Comparison of ENCODE assay signal across 18 cellular contexts in genomic region chr6:106256201-106256968, GRCh38.
A peak's percentile ranks its signal among the peaks of the same experiment; 100 is the strongest.
DNase-seq lines count a peak whose midpoint lies in the region; ATAC-seq and TF ChIP-seq lines count a peak whose summit lies in the region.
"Had no signal": no experiment of that assay in that cellular context is flagged by ENCODE, and none has a peak within 500 bp of the region (broad histone marks: within the 10 kb centered on the region; RNA-seq: fewer than 3 reads in every experiment).

No MANE protein-coding gene starts in this region.

- H4K20me1 ChIP-seq in SK-N-SH (ENCODE audit: insufficient read depth) = no peaks in the 10 kb centered on the region

- H3K27ac Mint-ChIP-seq in CD14-positive monocyte = no peak overlapping the region
- H3K27ac Mint-ChIP-seq: immature natural killer cell, mesothelial cell of epicardium had no signal

- WGBS in SK-N-SH (ENCODE audit: low lambda C conversion rate) = 16% methylated on average over 4 of the region's 4 CpGs

- H3K36me3 Mint-ChIP-seq in CD14-positive monocyte = peaks cover 7 to 13% of the 10 kb centered on the region in 2 donors

- TF ChIP-seq CTCF in HEK293 (tag by site-specific recombination; IDR thresholded peaks at IDR 0.05) (no peak), SK-N-SH (IDR thresholded peaks at IDR 0.05) (no peak), foreskin fibroblast (IDR thresholded peaks at IDR 0.05; ENCODE audit: low read depth, low read length) (no peak), CD14-positive monocyte (IDR thresholded peaks at IDR 0.05) (no peak)

- no peak overlapping the region for H2AFZ ChIP-seq in ACC112 (ENCODE audit: low read length, unreplicated experiment)
- H2AFZ ChIP-seq in SK-N-SH (ENCODE audit: low read depth) = no peak overlapping the region

- no peak for TF ChIP-seq RAD21 in SK-N-SH (IDR thresholded peaks at IDR 0.05; ENCODE audit: low read length)

- H3K27me3 Mint-ChIP-seq in CD14-positive monocyte (ENCODE audit: low read depth in 3 of 3) = peaks cover 0 to 2% (median 0%) of the 10 kb centered on the region in 3 donors

- no peak overlapping the region for H3K9ac ChIP-seq in SK-N-SH
- H3K9ac ChIP-seq: KMS-11 had no signal

- CTCF ChIA-PET in HEK293 (lab: Yijun Ruan, JAX) = interaction anchor here (0.5 to 2.3 kb wide), 4 partner anchors 13 to 822 kb away, joined by 3 to 9 read pairs (median 6); no protein-coding TSS in a partner anchor
- CTCF ChIA-PET in SK-N-SH (lab: Yijun Ruan, JAX) = interaction anchor here (1.0 to 3.4 kb wide), 4 partner anchors 23 to 45 kb away, joined by 3 to 12 read pairs (median 4); no protein-coding TSS in a partner anchor

- H3K27ac ChIP-seq in ACC112 (ENCODE audit: low read depth, low read length) = peak overlapping the region; percentile 45; the same call in 1 of the 2 replicates
- no peak overlapping the region for H3K27ac ChIP-seq in HEK293 (ENCODE audit: extremely low read depth, low read depth, low read length)
- H3K27ac ChIP-seq in SK-N-SH (ENCODE audit: low read depth in 2 of 2, low read length in 1 of 2) = peak overlapping the region; percentile 87 to 91
- H3K27ac ChIP-seq: KMS-11, tibial artery had no signal

- peaks cover 0 to 3% (median 0%) of the 10 kb centered on the region in 7 donors for H3K9me3 Mint-ChIP-seq in CD14-positive monocyte
- H3K9me3 Mint-ChIP-seq: immature natural killer cell, mesothelial cell of epicardium had no signal

- peaks cover 68% of the 10 kb centered on the region for H3K4me1 ChIP-seq in ACC112 (ENCODE audit: control insufficient read depth, insufficient read depth, low read length, unreplicated experiment)
- peaks cover 2% of the 10 kb centered on the region; the same call in 1 of the 2 replicates for H3K4me1 ChIP-seq in HEK293 (ENCODE audit: control insufficient read depth, insufficient read depth, low read length)
- peaks cover 34 to 45% of the 10 kb centered on the region in 2 experiments for H3K4me1 ChIP-seq in SK-N-SH (ENCODE audit: control insufficient read depth in 1 of 2, insufficient read depth in 2 of 2, low read depth in 1 of 2, low read length in 1 of 2)

- no peaks in the 10 kb centered on the region for H3K9me2 ChIP-seq in SK-N-SH

- H3K9me3 ChIP-seq in HEK293 (ENCODE audit: control insufficient read depth, insufficient read depth, low read depth, low read length) = no peaks in the 10 kb centered on the region
- no peaks in the 10 kb centered on the region for H3K9me3 ChIP-seq in SK-N-SH
- H3K9me3 ChIP-seq: tibial artery had no signal

- no peak overlapping the region for H3K4me3 Mint-ChIP-seq in CD14-positive monocyte
- H3K4me3 Mint-ChIP-seq: immature natural killer cell, mesothelial cell of epicardium had no signal

- H3K36me3 ChIP-seq in ACC112 (ENCODE audit: insufficient read depth, low read length) = no peaks in the 10 kb centered on the region
- no peaks in the 10 kb centered on the region for H3K36me3 ChIP-seq in HEK293 (ENCODE audit: control insufficient read depth in 2 of 2, insufficient read depth in 1 of 2, low read length in 2 of 2)
- peaks cover 0 to 6% of the 10 kb centered on the region in 2 experiments for H3K36me3 ChIP-seq in SK-N-SH (replicated peaks in 1 of 2; ENCODE audit: control insufficient read depth in 1 of 2, insufficient read depth in 2 of 2, low read length in 1 of 2)
- H3K36me3 ChIP-seq: tibial artery had no signal

- POLR2A ChIA-PET in HEK293 (lab: Yijun Ruan, JAX) (no interaction called here), SK-N-SH (lab: Yijun Ruan, JAX) (no interaction called here)

- H3K27me3 ChIP-seq in ACC112 (ENCODE audit: insufficient read depth, low read length) (no peaks in the 10 kb centered on the region), SK-N-SH (ENCODE audit: insufficient read depth) (no peaks in the 10 kb centered on the region)
- H3K27me3 ChIP-seq: tibial artery had no signal

- no peak overlapping the region for H3K4me3 ChIP-seq in ACC112 (ENCODE audit: low read depth, low read length)
- H3K4me3 ChIP-seq in HEK293 (ENCODE audit: low read depth, low read length) = no peak overlapping the region
- H3K4me3 ChIP-seq in SK-N-SH (ENCODE audit: low read depth in 2 of 2, low read length in 1 of 2) = no peak overlapping the region
- no peak overlapping the region for H3K4me3 ChIP-seq in foreskin fibroblast (ENCODE audit: low read depth in 1 of 2, low read length in 2 of 2)
- H3K4me3 ChIP-seq: tibial artery had no signal

- H3K79me2 ChIP-seq in ACC112 (ENCODE audit: control insufficient read depth, insufficient read depth, low read length, unreplicated experiment) (peaks cover 34% of the 10 kb centered on the region), SK-N-SH (ENCODE audit: insufficient read depth) (peaks cover 55% of the 10 kb centered on the region)

- peaks cover 55% of the 10 kb centered on the region for H3F3A ChIP-seq in SK-N-SH (replicated peaks; ENCODE audit: insufficient read depth)

- H3K4me2 ChIP-seq in SK-N-SH = peak overlapping the region; percentile 14; the same call in 1 of the 2 replicates
- H3K4me2 ChIP-seq: KMS-11 had no signal

- DNase-seq in SK-N-SH (peak; percentile 58), foreskin fibroblast (peak; percentile 63 to 84), COLO668 (lab: John Stamatoyannopoulos, UW; ENCODE audit: unreplicated experiment) (no peak), NCI-H446 treated with DMSO at 0.1 percent for 48 hours (lab: John Stamatoyannopoulos, UW) (no peak), CD14-positive monocyte (ENCODE audit: low spot score) (no peak)
- DNase-seq: activated CD4-positive, alpha-beta T cell treated with anti-CD3 and anti-CD28 coated beads for 48 hours; activated naive CD4-positive, alpha-beta T cell treated with anti-CD3 and anti-CD28 coated beads, Interleukin-2, amount 50 U/mL, for 16 hours; AML-193; effector memory CD4-positive, alpha-beta T cell; immature natural killer cell; NCI-H748 treated with DMSO at 0.1 percent for 48 hours; T-helper 9 cell; tibial artery had no signal

- ATAC-seq in HG03280 (IDR thresholded peaks at IDR 0.05; ENCODE audit: unreplicated experiment) = no peak

- intact Hi-C loops in CD14-positive monocyte (cut with micrococcal nuclease) = no loop called here

- peak; percentile 52 to 82; a peak in 2 of 4 replicates for TF ChIP-seq EP300 in SK-N-SH (IDR thresholded peaks at IDR 0.05; ENCODE audit: borderline replicate concordance in 1 of 2, low read depth in 1 of 2, low read length in 1 of 2)

- peaks cover 2% of the 10 kb centered on the region for H3K4me1 Mint-ChIP-seq in CD14-positive monocyte

TF ChIP-seq in HEK293, 187 proteins besides CTCF, POLR2A, EP300 and RAD21 (continues in another document):
- TF ChIP-seq SCRT2 (tag by site-specific recombination; IDR thresholded peaks at IDR 0.05) = peak; percentile 68
- TF ChIP-seq ZBTB44 (tag by site-specific recombination; IDR thresholded peaks at IDR 0.05) = peak; percentile 78
- TF ChIP-seq PRDM6 (tag by site-specific recombination; IDR thresholded peaks at IDR 0.05) = peak; percentile 42

TF ChIP-seq in SK-N-SH, 30 proteins besides CTCF, POLR2A, EP300 and RAD21 (continues in another document):
- TF ChIP-seq, protein P1, sequence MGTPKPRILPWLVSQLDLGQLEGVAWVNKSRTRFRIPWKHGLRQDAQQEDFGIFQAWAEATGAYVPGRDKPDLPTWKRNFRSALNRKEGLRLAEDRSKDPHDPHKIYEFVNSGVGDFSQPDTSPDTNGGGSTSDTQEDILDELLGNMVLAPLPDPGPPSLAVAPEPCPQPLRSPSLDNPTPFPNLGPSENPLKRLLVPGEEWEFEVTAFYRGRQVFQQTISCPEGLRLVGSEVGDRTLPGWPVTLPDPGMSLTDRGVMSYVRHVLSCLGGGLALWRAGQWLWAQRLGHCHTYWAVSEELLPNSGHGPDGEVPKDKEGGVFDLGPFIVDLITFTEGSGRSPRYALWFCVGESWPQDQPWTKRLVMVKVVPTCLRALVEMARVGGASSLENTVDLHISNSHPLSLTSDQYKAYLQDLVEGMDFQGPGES (IDR thresholded peaks at IDR 0.05; ENCODE audit: low read depth, low read length) = no peak
- TF ChIP-seq MEF2A (IDR thresholded peaks at IDR 0.05; ENCODE audit: borderline replicate concordance, low read depth) (no peak), NRF1 (IDR thresholded peaks at IDR 0.05; ENCODE audit: low read depth, low read length) (no peak), NFIC (IDR thresholded peaks at IDR 0.05; ENCODE audit: borderline replicate concordance) (peak; percentile 20; the same call in 1 of the 2 replicates), FOXJ3 (CRISPR knock-in tag; IDR thresholded peaks at IDR 0.05) (no peak), RCOR1 (IDR thresholded peaks at IDR 0.05; ENCODE audit: low read length) (peak; percentile 47; the same call in 1 of the 2 replicates), FOSL2 (IDR thresholded peaks at IDR 0.05; ENCODE audit: borderline replicate concordance, low read depth) (peak; percentile 54; the same call in 1 of the 2 replicates), SIN3A (IDR thresholded peaks at IDR 0.05; ENCODE audit: borderline replicate concordance, low read depth, low read length) (no peak), JUND (IDR thresholded peaks at IDR 0.05) (no peak; the same call in none of the 2 replicates), TCF12 (IDR thresholded peaks at IDR 0.05) (peak; percentile 95), MXI1 (IDR thresholded peaks at IDR 0.05; ENCODE audit: low read depth, low read length) (no peak), RFX5 (IDR thresholded peaks at IDR 0.05; ENCODE audit: low read length) (no peak), EZH2phosphoT487 (IDR thresholded peaks at IDR 0.05; ENCODE audit: borderline replicate concordance, low read depth) (no peak), ELF1 (IDR thresholded peaks at IDR 0.05) (no peak), POLR2AphosphoS5 (IDR thresholded peaks at IDR 0.05; ENCODE audit: low read depth, low read length) (peak; percentile 64), TAF1 (IDR thresholded peaks at IDR 0.05; ENCODE audit: borderline replicate concordance, low read depth, low read length) (no peak)
- TF ChIP-seq, protein P2, sequence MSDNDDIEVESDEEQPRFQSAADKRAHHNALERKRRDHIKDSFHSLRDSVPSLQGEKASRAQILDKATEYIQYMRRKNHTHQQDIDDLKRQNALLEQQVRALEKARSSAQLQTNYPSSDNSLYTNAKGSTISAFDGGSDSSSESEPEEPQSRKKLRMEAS (IDR thresholded peaks at IDR 0.05; ENCODE audit: low read depth) = no peak; the same call in 1 of the 2 replicates
- TF ChIP-seq, protein P3, sequence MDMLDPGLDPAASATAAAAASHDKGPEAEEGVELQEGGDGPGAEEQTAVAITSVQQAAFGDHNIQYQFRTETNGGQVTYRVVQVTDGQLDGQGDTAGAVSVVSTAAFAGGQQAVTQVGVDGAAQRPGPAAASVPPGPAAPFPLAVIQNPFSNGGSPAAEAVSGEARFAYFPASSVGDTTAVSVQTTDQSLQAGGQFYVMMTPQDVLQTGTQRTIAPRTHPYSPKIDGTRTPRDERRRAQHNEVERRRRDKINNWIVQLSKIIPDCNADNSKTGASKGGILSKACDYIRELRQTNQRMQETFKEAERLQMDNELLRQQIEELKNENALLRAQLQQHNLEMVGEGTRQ (IDR thresholded peaks at IDR 0.05; ENCODE audit: borderline replicate concordance, low read depth, low read length) = no peak

Comparison
In these comparisons a context has a peak if more than half of its experiments do, and no peak if none do; other contexts are left out.
1. DNase-seq: peak in SK-N-SH (single experiment) and foreskin fibroblast (2 of 2); none in COLO668 (single experiment), NCI-H446 treated with DMSO at 0.1 percent for 48 hours (single experiment) and CD14-positive monocyte (single experiment).